9 cellular contexts compared by ENCODE assay signal in genomic region chr7:157691521-157692155, GRCh38.
DNase-seq lines count a peak whose midpoint lies in the region; ATAC-seq and TF ChIP-seq lines count a peak whose summit lies in the region.
"Had no signal": no experiment of that assay in that cellular context is flagged by ENCODE, and none has a peak within 500 bp of the region (broad histone marks: within the 10 kb centered on the region; RNA-seq: fewer than 3 reads in every experiment).

No MANE protein-coding gene starts in this region.

- H3K36me3 ChIP-seq in mucosa of rectum (ENCODE audit: control insufficient read depth in 2 of 2, insufficient read depth in 2 of 2, low read length in 2 of 2): no peaks in the 10 kb centered on the region
- H3K36me3 ChIP-seq in upper lobe of right lung: no peaks in the 10 kb centered on the region

- H3K4me3 ChIP-seq in mucosa of rectum (ENCODE audit: low read length in 2 of 2) (peak overlapping the region; percentile 58 to 61), upper lobe of right lung (peak overlapping the region; percentile 34)

- peaks cover 15% of the 10 kb centered on the region for H3K4me1 Mint-ChIP-seq in activated naive CD4-positive, alpha-beta T cell treated with anti-CD3 and anti-CD28 coated beads, Interleukin-2, amount 10 ng/mL, durations not matched to agents 7 days and 5 days
- H3K4me1 Mint-ChIP-seq in brain (peaks cover 34% of the 10 kb centered on the region), HFFc6 (ENCODE audit: low read depth) (no peaks in the 10 kb centered on the region)

- no peak overlapping the region for H3K27ac Mint-ChIP-seq in activated naive CD4-positive, alpha-beta T cell treated with anti-CD3 and anti-CD28 coated beads, Interleukin-2, amount 10 ng/mL, durations not matched to agents 7 days and 5 days
- H3K27ac Mint-ChIP-seq in brain: peak overlapping the region in 2 of 5 experiments; percentile 92 to 97
- no peak overlapping the region for H3K27ac Mint-ChIP-seq in HFFc6

- peak overlapping the region in 1 of 2 donors; percentile 65 for H3K27ac ChIP-seq in mucosa of rectum (ENCODE audit: low read depth in 2 of 2, low read length in 2 of 2)
- no peak overlapping the region for H3K27ac ChIP-seq in upper lobe of right lung

- no peaks in the 10 kb centered on the region for H3K36me3 Mint-ChIP-seq in activated naive CD4-positive, alpha-beta T cell treated with anti-CD3 and anti-CD28 coated beads, Interleukin-2, amount 10 ng/mL, durations not matched to agents 7 days and 5 days
- no peaks in the 10 kb centered on the region for H3K36me3 Mint-ChIP-seq in brain
- no peaks in the 10 kb centered on the region for H3K36me3 Mint-ChIP-seq in HFFc6 (ENCODE audit: low read depth)

- CTCF ChIA-PET in activated naive CD4-positive, alpha-beta T cell treated with anti-CD3 and anti-CD28 coated beads, Interleukin-2, amount 10 ng/mL, durations not matched to agents 7 days and 5 days (lab: Charles Lee): no interaction called here

- H3K9me3 Mint-ChIP-seq in activated naive CD4-positive, alpha-beta T cell treated with anti-CD3 and anti-CD28 coated beads, Interleukin-2, amount 10 ng/mL, durations not matched to agents 7 days and 5 days: peaks cover 2% of the 10 kb centered on the region
- peaks cover 0 to 53% (median 12%) of the 10 kb centered on the region in 5 experiments for H3K9me3 Mint-ChIP-seq in brain
- no peaks in the 10 kb centered on the region for H3K9me3 Mint-ChIP-seq in HFFc6

- no peak for ATAC-seq in upper lobe of right lung
- ATAC-seq in GM21717 (IDR thresholded peaks at IDR 0.05; ENCODE audit: unreplicated experiment): no peak

- peaks cover 5 to 15% of the 10 kb centered on the region in 2 donors for H3K4me1 ChIP-seq in mucosa of rectum (ENCODE audit: control insufficient read depth in 2 of 2, insufficient read depth in 2 of 2, low read length in 2 of 2)
- H3K4me1 ChIP-seq in upper lobe of right lung: peaks cover 10% of the 10 kb centered on the region

- intact Hi-C loops in upper lobe of right lung (cut with DNase I): no loop called here

- H3K9me3 ChIP-seq in mucosa of rectum (ENCODE audit: control insufficient read depth in 2 of 2, low read length in 2 of 2) (no peaks in the 10 kb centered on the region), upper lobe of right lung (no peaks in the 10 kb centered on the region)
- H3K9me3 ChIP-seq: Caco-2 had no signal

- peak; percentile 19 for DNase-seq in activated naive CD4-positive, alpha-beta T cell treated with anti-CD3 and anti-CD28 coated beads, Interleukin-2, amount 10 ng/mL, durations not matched to agents 7 days and 5 days
- DNase-seq in activated naive CD4-positive, alpha-beta T cell treated with Interleukin-2 at 50 U/mL for 16 hours: no peak
- peak; percentile 63 for DNase-seq in upper lobe of right lung
- DNase-seq in NCI-H1694 (lab: John Stamatoyannopoulos, UW): no peak
- DNase-seq in HFFc6: no peak

- H3K27me3 ChIP-seq in mucosa of rectum (ENCODE audit: control insufficient read depth in 2 of 2, insufficient read depth in 2 of 2, low read length in 2 of 2) (peaks cover 26 to 36% of the 10 kb centered on the region in 2 donors), upper lobe of right lung (peaks cover 77% of the 10 kb centered on the region)

- H3K4me3 Mint-ChIP-seq in activated naive CD4-positive, alpha-beta T cell treated with anti-CD3 and anti-CD28 coated beads, Interleukin-2, amount 10 ng/mL, durations not matched to agents 7 days and 5 days: peak overlapping the region; percentile 43
- H3K4me3 Mint-ChIP-seq in brain: peak overlapping the region in 3 of 5 experiments; percentile 84 to 86 (median 86)
- no peak overlapping the region for H3K4me3 Mint-ChIP-seq in HFFc6

- peaks cover 82% of the 10 kb centered on the region for H3K27me3 Mint-ChIP-seq in activated naive CD4-positive, alpha-beta T cell treated with anti-CD3 and anti-CD28 coated beads, Interleukin-2, amount 10 ng/mL, durations not matched to agents 7 days and 5 days
- H3K27me3 Mint-ChIP-seq in brain: peaks cover 58% of the 10 kb centered on the region
- H3K27me3 Mint-ChIP-seq in HFFc6 (ENCODE audit: insufficient read depth): peaks cover 9% of the 10 kb centered on the region; the same call in 1 of the 2 replicates

- peak overlapping the region; percentile 14 to 54 for H3K9ac ChIP-seq in mucosa of rectum (ENCODE audit: low read depth in 1 of 2, low read length in 2 of 2)

- TF ChIP-seq CTCF in brain (conservative IDR thresholded peaks at IDR 0.05): no peak
- TF ChIP-seq CTCF in upper lobe of right lung (IDR thresholded peaks at IDR 0.05): no peak
- no peak for TF ChIP-seq CTCF in HFFc6 (IDR thresholded peaks at IDR 0.05)

Comparison
In these comparisons a context has a peak if more than half of its experiments do, and no peak if none do; other contexts are left out.
1. DNase-seq: peak in activated naive CD4-positive, alpha-beta T cell treated with anti-CD3 and anti-CD28 coated beads, Interleukin-2, amount 10 ng/mL, durations not matched to agents 7 days and 5 days (single experiment) and upper lobe of right lung (single experiment); none in activated naive CD4-positive, alpha-beta T cell treated with Interleukin-2 at 50 U/mL for 16 hours (single experiment), NCI-H1694 (single experiment) and HFFc6 (single experiment).